In the genomic region with DNA sequence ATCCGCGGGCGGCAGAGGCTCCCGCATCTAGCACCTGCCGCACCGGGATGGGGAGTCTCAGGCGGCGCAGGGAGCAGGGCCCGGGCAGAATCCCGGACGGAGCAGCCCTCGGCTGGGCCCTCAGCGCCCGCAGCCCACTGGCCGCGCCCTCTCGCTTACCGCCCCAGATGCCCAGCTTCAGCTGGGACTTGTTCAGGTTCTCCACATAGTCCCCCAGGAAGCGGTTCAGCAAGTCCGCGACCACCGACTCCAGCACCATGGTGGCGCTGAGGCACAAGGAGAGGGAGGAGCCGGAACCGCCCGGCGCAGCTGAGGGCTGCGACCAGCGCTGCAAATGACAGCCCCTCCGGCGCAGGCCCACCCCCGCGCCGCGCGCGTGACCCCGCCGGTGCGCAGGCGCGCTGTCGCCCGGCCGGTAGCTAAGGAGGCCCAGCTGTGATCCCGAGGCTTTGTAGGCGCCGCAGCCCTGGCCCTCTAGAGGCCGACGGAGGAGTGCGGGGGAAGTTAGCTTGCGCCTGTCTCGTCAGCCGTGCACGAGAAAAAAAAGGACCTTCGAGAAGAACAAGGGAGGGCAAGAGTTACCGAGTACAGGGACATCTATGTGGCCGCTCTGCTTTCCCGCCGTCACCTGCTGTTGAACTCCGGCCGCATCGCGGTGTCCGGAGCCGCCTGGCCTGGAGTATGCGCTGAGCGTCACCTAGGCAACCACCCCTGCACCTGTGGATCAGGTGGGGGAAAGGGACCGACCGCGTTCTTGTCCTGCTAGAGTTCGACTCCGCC, we compare ENCODE assay signal across 8 cellular contexts.
DNase-seq lines count a peak whose midpoint lies in the region; ATAC-seq and TF ChIP-seq lines count a peak whose summit lies in the region.

A gene with protein sequence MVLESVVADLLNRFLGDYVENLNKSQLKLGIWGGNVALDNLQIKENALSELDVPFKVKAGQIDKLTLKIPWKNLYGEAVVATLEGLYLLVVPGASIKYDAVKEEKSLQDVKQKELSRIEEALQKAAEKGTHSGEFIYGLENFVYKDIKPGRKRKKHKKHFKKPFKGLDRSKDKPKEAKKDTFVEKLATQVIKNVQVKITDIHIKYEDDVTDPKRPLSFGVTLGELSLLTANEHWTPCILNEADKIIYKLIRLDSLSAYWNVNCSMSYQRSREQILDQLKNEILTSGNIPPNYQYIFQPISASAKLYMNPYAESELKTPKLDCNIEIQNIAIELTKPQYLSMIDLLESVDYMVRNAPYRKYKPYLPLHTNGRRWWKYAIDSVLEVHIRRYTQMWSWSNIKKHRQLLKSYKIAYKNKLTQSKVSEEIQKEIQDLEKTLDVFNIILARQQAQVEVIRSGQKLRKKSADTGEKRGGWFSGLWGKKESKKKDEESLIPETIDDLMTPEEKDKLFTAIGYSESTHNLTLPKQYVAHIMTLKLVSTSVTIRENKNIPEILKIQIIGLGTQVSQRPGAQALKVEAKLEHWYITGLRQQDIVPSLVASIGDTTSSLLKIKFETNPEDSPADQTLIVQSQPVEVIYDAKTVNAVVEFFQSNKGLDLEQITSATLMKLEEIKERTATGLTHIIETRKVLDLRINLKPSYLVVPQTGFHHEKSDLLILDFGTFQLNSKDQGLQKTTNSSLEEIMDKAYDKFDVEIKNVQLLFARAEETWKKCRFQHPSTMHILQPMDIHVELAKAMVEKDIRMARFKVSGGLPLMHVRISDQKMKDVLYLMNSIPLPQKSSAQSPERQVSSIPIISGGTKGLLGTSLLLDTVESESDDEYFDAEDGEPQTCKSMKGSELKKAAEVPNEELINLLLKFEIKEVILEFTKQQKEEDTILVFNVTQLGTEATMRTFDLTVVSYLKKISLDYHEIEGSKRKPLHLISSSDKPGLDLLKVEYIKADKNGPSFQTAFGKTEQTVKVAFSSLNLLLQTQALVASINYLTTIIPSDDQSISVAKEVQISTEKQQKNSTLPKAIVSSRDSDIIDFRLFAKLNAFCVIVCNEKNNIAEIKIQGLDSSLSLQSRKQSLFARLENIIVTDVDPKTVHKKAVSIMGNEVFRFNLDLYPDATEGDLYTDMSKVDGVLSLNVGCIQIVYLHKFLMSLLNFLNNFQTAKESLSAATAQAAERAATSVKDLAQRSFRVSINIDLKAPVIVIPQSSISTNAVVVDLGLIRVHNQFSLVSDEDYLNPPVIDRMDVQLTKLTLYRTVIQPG (N-terminal part only) (minus strand): TSS at position 332 of the 780 bp plus-strand sequence. CDS start 73 bp downstream, at position 259.

- DNase-seq in AG09319 (ENCODE audit: extremely low read depth, low read depth) (peak; percentile 75), NCI-H345 (lab: John Stamatoyannopoulos, UW) (peak; percentile 91), islet precursor cell (peak; percentile 98)
- DNase-seq in activated CD4-positive, CD25-positive, alpha-beta regulatory T cell (lab: John Stamatoyannopoulos, UW) = peak; percentile 71 to 89 (median 79)
- peak; percentile 94 for DNase-seq in central memory CD4-positive, alpha-beta T cell
- DNase-seq in stimulated activated CD4-positive, alpha-beta T cell treated with anti-CD3 and anti-CD28 coated beads, Interleukin-12 subunit alpha, Interleukin-12 subunit beta, amount 100 ng/mL, for 48 hours (ENCODE audit: low read depth in 2 of 3, low spot score in 1 of 3) = peak; percentile 77 to 87 (median 80)

- ATAC-seq in GM18909 (IDR thresholded peaks at IDR 0.05; ENCODE audit: poor library complexity, unreplicated experiment) (peak; percentile 87), HG03175 (IDR thresholded peaks at IDR 0.05; ENCODE audit: unreplicated experiment) (peak; percentile 86)

- TF ChIP-seq CTCF in AG09319 (IDR thresholded peaks at IDR 0.05; ENCODE audit: low read depth, low read length) = peak; percentile 75

Comparison
In these comparisons a context has a peak if more than half of its experiments do, and no peak if none do; other contexts are left out.
1. Peak in every context shown above with its lines: DNase-seq and ATAC-seq.